In genomic region chr20:49747707-49748524, GRCh38 we compare ENCODE assay signal across 8 cellular contexts. TPM values are rescaled to one million over a fixed set of nuclear protein-coding genes. Genes with fewer than 3 reads are reported as not detected.
DNase-seq lines count a peak whose midpoint lies in the region; ATAC-seq and TF ChIP-seq lines count a peak whose summit lies in the region.

No MANE protein-coding gene starts in this region.

- in situ Hi-C loops in GM13976 (cut with MboI; ENCODE audit: low sequenced_read_pairs, unreplicated experiment): no loop called here

- H3K27ac ChIP-seq in heart right ventricle (peak overlapping the region; percentile 55 to 92 (median 84)), psoas muscle (peak overlapping the region; percentile 88)

- H3K36me3 ChIP-seq in heart right ventricle (no peaks in the 10 kb centered on the region), psoas muscle (ENCODE audit: insufficient read depth in 1 of 2, low read depth in 1 of 2) (no peaks in the 10 kb centered on the region)

- intact Hi-C loops in heart right ventricle (cut with DNase I) (loop anchor here in 2 of 10 donors (1.0 to 2.0 kb wide), 2 partner anchors 59 to 63 kb away; no protein-coding TSS in a partner anchor), psoas muscle (cut with DNase I) (loop anchor here in 1 of 2 donors (5.0 kb wide), 1 partner anchor 74 kb away; no protein-coding TSS in a partner anchor)

- no peaks in the 10 kb centered on the region for H3K27me3 ChIP-seq in heart right ventricle
- H3K27me3 ChIP-seq in psoas muscle (ENCODE audit: insufficient read depth in 3 of 3, low read length in 2 of 3): no peaks in the 10 kb centered on the region

- no peak for TF ChIP-seq CTCF in heart right ventricle (IDR thresholded peaks at IDR 0.05)
- no peak for TF ChIP-seq CTCF in psoas muscle (IDR thresholded peaks at IDR 0.05)
- TF ChIP-seq CTCF in GM13976 (IDR thresholded peaks at IDR 0.05; ENCODE audit: borderline replicate concordance, control extremely low read depth, extremely low read depth, insufficient read depth, missing control alignments): no peak

- H3K4me3 ChIP-seq in heart right ventricle (no peak overlapping the region), psoas muscle (no peak overlapping the region)

- H3K4me1 ChIP-seq in heart right ventricle: peaks cover 3 to 40% (median 21%) of the 10 kb centered on the region in 9 donors
- H3K4me1 ChIP-seq in psoas muscle: peaks cover 33% of the 10 kb centered on the region

- H3K9me3 ChIP-seq in heart right ventricle (no peaks in the 10 kb centered on the region), psoas muscle (no peaks in the 10 kb centered on the region)

- ATAC-seq in heart right ventricle (peak; percentile 92 to 99 (median 98)), psoas muscle (peak; percentile 93 to 98 (median 97)), HG03097 (IDR thresholded peaks at IDR 0.05; ENCODE audit: low FRiP score, unreplicated experiment) (no peak), HG03457 (IDR thresholded peaks at IDR 0.05; ENCODE audit: unreplicated experiment) (no peak)

- DNase-seq in Daoy (ENCODE audit: low read depth) (peak; percentile 10), amniotic epithelial cell (ENCODE audit: low read depth) (peak; percentile 81), heart right ventricle (peak; percentile 89 to 93), psoas muscle (peak; percentile 95 to 97), GM13976 (ENCODE audit: low spot score) (no peak)
- DNase-seq in activated CD4-positive, CD25-positive, alpha-beta regulatory T cell treated with anti-CD3 and anti-CD28 coated beads, Interleukin-2, amount 50 U/mL, for 72 hours: no peak

- WGBS in heart right ventricle, 2 donors: 22 to 28% methylated on average over 10 of the region's 10 CpGs
- 11 to 18% (median 15%) methylated on average over 10 of the region's 10 CpGs for WGBS in psoas muscle, 3 donors

RNA-seq across cellular contexts. Expression of gene B4GALT5, which starts 34.2 kb away (rescaled TPM):
- total RNA-seq in Daoy (2014; rRNA removed; shearing (Covaris generic)): 18.2 and 19.8 TPM in 2 replicates
- total RNA-seq in heart right ventricle: 10 to 100 TPM; 24.4 to 61.6 (median 34.3) TPM
- polyA plus RNA-seq in heart right ventricle: 10 to 100 TPM in 1 of 2 donors, 1 to 10 TPM in 1; 7.4 to 12.5 TPM
- total RNA-seq in psoas muscle: 100 to 1,000 TPM in 2 of 4 donors, 10 to 100 TPM in 2; 49.3 to 284 (median 92.5) TPM
- polyA plus RNA-seq in psoas muscle: 10 to 100 TPM; 32.0 to 75.3 (median 72.3) TPM

Comparison
In these comparisons a context has a peak if more than half of its experiments do, and no peak if none do; other contexts are left out.
1. DNase-seq: peak in Daoy (single experiment), amniotic epithelial cell (single experiment), heart right ventricle (2 of 2) and psoas muscle (2 of 2); none in GM13976 (single experiment) and activated CD4-positive, CD25-positive, alpha-beta regulatory T cell treated with anti-CD3 and anti-CD28 coated beads, Interleukin-2, amount 50 U/mL, for 72 hours (single experiment).
2. ATAC-seq: peak in heart right ventricle (8 of 8) and psoas muscle (4 of 4); none in HG03097 (single experiment) and HG03457 (single experiment).